Comparison of ENCODE assay signal across 23 cellular contexts in genomic region chr21:25361765-25362164, GRCh38.
DNase-seq lines count a peak whose midpoint lies in the region; ATAC-seq and TF ChIP-seq lines count a peak whose summit lies in the region.
"Had no signal": no experiment of that assay in that cellular context is flagged by ENCODE, and none has a peak within 500 bp of the region (broad histone marks: within the 10 kb centered on the region; RNA-seq: fewer than 3 reads in every experiment).

No MANE protein-coding gene starts in this region.

- H3K4me1 Mint-ChIP-seq in chondrocyte (ENCODE audit: low read depth) (no peaks in the 10 kb centered on the region), CD14-positive monocyte (no peaks in the 10 kb centered on the region)
- H3K4me1 Mint-ChIP-seq: B cell; CD4-positive, CD25-positive, alpha-beta regulatory T cell; CD8-positive, alpha-beta memory T cell had no signal

- peak; percentile 81 for DNase-seq in chondrocyte (ENCODE audit: low spot score)
- no peak for DNase-seq in neuronal stem cell (ENCODE audit: low spot score)
- peak; percentile 36 for DNase-seq in spleen
- DNase-seq in CD14-positive monocyte (ENCODE audit: low spot score) = no peak
- DNase-seq in NCI-H1417 (lab: John Stamatoyannopoulos, UW) = no peak
- DNase-seq: AML-193; CD4-positive, alpha-beta memory T cell; CD4-positive, CD25-positive, alpha-beta regulatory T cell; CD8-positive, alpha-beta memory T cell; COR-L47; DMS 273 treated with DMSO at 0.1 percent for 48 hours; DMS153; DMS79; DND-41; EL; GDM1 had no signal

- no peaks in the 10 kb centered on the region for H3K9me3 ChIP-seq in neuronal stem cell (replicated peaks in 1 of 2; ENCODE audit: control insufficient read depth in 2 of 2, insufficient read depth in 1 of 2, low read depth in 1 of 2, low read length in 2 of 2)
- H3K9me3 ChIP-seq in spleen = no peaks in the 10 kb centered on the region
- H3K9me3 ChIP-seq: A549; BLaER1 treated with 17β-estradiol and CSF1 and Interleukin-3, amounts not matched to agents 10 nM and 100 nM had no signal

- H3K9me3 Mint-ChIP-seq in chondrocyte (ENCODE audit: low read depth) = peaks cover 9% of the 10 kb centered on the region
- peaks cover 2 to 10% (median 4%) of the 10 kb centered on the region in 7 donors for H3K9me3 Mint-ChIP-seq in CD14-positive monocyte
- H3K9me3 Mint-ChIP-seq: CD4-positive, alpha-beta memory T cell; CD8-positive, alpha-beta memory T cell had no signal

- H3K36me3 ChIP-seq in neuronal stem cell (replicated peaks in 1 of 2; ENCODE audit: control insufficient read depth in 2 of 2, insufficient read depth in 2 of 2, low read length in 2 of 2) (no peaks in the 10 kb centered on the region), spleen (no peaks in the 10 kb centered on the region)
- H3K36me3 ChIP-seq: BLaER1 treated with 17β-estradiol and CSF1 and Interleukin-3, amounts not matched to agents 10 nM and 100 nM had no signal

- no peak for TF ChIP-seq POLR2A in spleen (IDR thresholded peaks at IDR 0.05)

- no peak for ATAC-seq in GM21360 (IDR thresholded peaks at IDR 0.05; ENCODE audit: unreplicated experiment)
- ATAC-seq: A549 had no signal

- H3K27ac ChIP-seq in neuronal stem cell (replicated peaks; ENCODE audit: low read length) (no peak overlapping the region), spleen (no peak overlapping the region)
- H3K27ac ChIP-seq: 22Rv1; A549; BLaER1 treated with 17β-estradiol and CSF1 and Interleukin-3, amounts not matched to agents 10 nM and 100 nM; C4-2B had no signal

- TF ChIP-seq CTCF in chondrocyte (IDR thresholded peaks at IDR 0.05) (no peak), spleen (IDR thresholded peaks at IDR 0.05 in 8 of 11, conservative IDR thresholded peaks at IDR 0.05 in 3 of 11) (no peak), CD14-positive monocyte (IDR thresholded peaks at IDR 0.05) (no peak)

- H3K14ac ChIP-seq in neuronal stem cell (ENCODE audit: low read length) = peak overlapping the region; percentile 38

- H3K36me3 Mint-ChIP-seq in chondrocyte (ENCODE audit: low read depth) (no peaks in the 10 kb centered on the region), CD14-positive monocyte (no peaks in the 10 kb centered on the region)
- H3K36me3 Mint-ChIP-seq: CD4-positive, alpha-beta memory T cell; CD4-positive, CD25-positive, alpha-beta regulatory T cell; CD8-positive, alpha-beta memory T cell had no signal

- H4K91ac ChIP-seq in neuronal stem cell (ENCODE audit: low read depth, low read length, poor library complexity) = no peak overlapping the region

- no peaks in the 10 kb centered on the region for H3K27me3 ChIP-seq in neuronal stem cell (ENCODE audit: control insufficient read depth in 3 of 3, insufficient read depth in 3 of 3, low read depth in 1 of 3, low read length in 3 of 3)
- H3K27me3 ChIP-seq in spleen (replicated peaks in 1 of 7) = no peaks in the 10 kb centered on the region
- H3K27me3 ChIP-seq: BLaER1 treated with 17β-estradiol and CSF1 and Interleukin-3, amounts not matched to agents 10 nM and 100 nM had no signal

- no peak overlapping the region for H2BK120ac ChIP-seq in neuronal stem cell (ENCODE audit: low read depth, low read length)

- H3K4me2 ChIP-seq in neuronal stem cell (ENCODE audit: insufficient read depth, low read length, poor library complexity, severe bottlenecking) = no peak overlapping the region
- H3K4me2 ChIP-seq: A549; BLaER1 treated with 17β-estradiol and CSF1 and Interleukin-3, amounts not matched to agents 10 nM and 100 nM had no signal

- no peak overlapping the region for H4K8ac ChIP-seq in neuronal stem cell (ENCODE audit: low read depth, low read length)

- H3K79me1 ChIP-seq in neuronal stem cell (ENCODE audit: low read depth, low read length) = no peaks in the 10 kb centered on the region

- WGBS in neuronal stem cell (ENCODE audit: extremely low coverage in 2 of 2, insufficient read length in 2 of 2, insufficient replicate concordance in 1 of 2), 2 donors = no CpG with 5 or more reads among the region's 28 CpGs
- WGBS in spleen, 5 donors = 92 to 96% (median 94%) methylated on average over 27 to 28 of the region's 28 CpGs

- no peak overlapping the region for H2BK15ac ChIP-seq in neuronal stem cell (ENCODE audit: low read length)

- H3K4me1 ChIP-seq in neuronal stem cell (ENCODE audit: control insufficient read depth in 2 of 2, insufficient read depth in 1 of 2, low read depth in 1 of 2, low read length in 2 of 2) (no peaks in the 10 kb centered on the region), spleen (no peaks in the 10 kb centered on the region)
- H3K4me1 ChIP-seq: A549; BLaER1 treated with 17β-estradiol and CSF1 and Interleukin-3, amounts not matched to agents 10 nM and 100 nM had no signal

- no peak overlapping the region for H3K4me3 ChIP-seq in neuronal stem cell (ENCODE audit: low read length in 2 of 2)
- H3K4me3 ChIP-seq in spleen = no peak overlapping the region
- H3K4me3 ChIP-seq: A549; BLaER1 treated with 17β-estradiol and CSF1 and Interleukin-3, amounts not matched to agents 10 nM and 100 nM; GM12878 had no signal

- H2BK12ac ChIP-seq in neuronal stem cell (ENCODE audit: low read length) = no peak overlapping the region

- no peak overlapping the region for H2BK5ac ChIP-seq in neuronal stem cell (ENCODE audit: low read length)

- H3K23ac ChIP-seq in neuronal stem cell (ENCODE audit: low read depth, low read length, poor library complexity) = no peak overlapping the region

- H3K27ac Mint-ChIP-seq in chondrocyte (ENCODE audit: unreplicated experiment) (no peak overlapping the region), CD14-positive monocyte (no peak overlapping the region)
- H3K27ac Mint-ChIP-seq: B cell; CD4-positive, alpha-beta memory T cell; CD4-positive, CD25-positive, alpha-beta regulatory T cell; CD8-positive, alpha-beta memory T cell had no signal

- no peak overlapping the region for H3K9ac ChIP-seq in neuronal stem cell (ENCODE audit: low read depth, low read length, poor library complexity)
- H3K9ac ChIP-seq: BLaER1 treated with 17β-estradiol and CSF1 and Interleukin-3, amounts not matched to agents 10 nM and 100 nM had no signal

- H2AK5ac ChIP-seq in neuronal stem cell (ENCODE audit: low read depth, low read length) = no peak overlapping the region

- H2AFZ ChIP-seq in neuronal stem cell (ENCODE audit: low read length) = no peak overlapping the region

- H3K4ac ChIP-seq in neuronal stem cell (ENCODE audit: low read length) = no peak overlapping the region

- H3K4me3 Mint-ChIP-seq in chondrocyte (ENCODE audit: unreplicated experiment) (no peak overlapping the region), CD14-positive monocyte (no peak overlapping the region)
- H3K4me3 Mint-ChIP-seq: B cell; CD4-positive, alpha-beta memory T cell; CD4-positive, CD25-positive, alpha-beta regulatory T cell; CD8-positive, alpha-beta memory T cell had no signal

- intact Hi-C loops in spleen (cut with DNase I; ENCODE audit: low total_unique reads) (no loop called here), CD14-positive monocyte (cut with micrococcal nuclease) (no loop called here)

- no peak overlapping the region for H3K18ac ChIP-seq in neuronal stem cell (ENCODE audit: low read length)

- H3K27me3 Mint-ChIP-seq in chondrocyte (ENCODE audit: low read depth) (no peaks in the 10 kb centered on the region), CD14-positive monocyte (ENCODE audit: low read depth in 3 of 3) (peaks cover 0 to 3% (median 0%) of the 10 kb centered on the region in 3 donors)
- H3K27me3 Mint-ChIP-seq: B cell had no signal

Comparison
In these comparisons a context has a peak if more than half of its experiments do, and no peak if none do; other contexts are left out.
1. DNase-seq: peak in chondrocyte (single experiment) and spleen (single experiment); none in neuronal stem cell (single experiment), CD14-positive monocyte (single experiment) and NCI-H1417 (0 of 3).